8 cellular contexts compared by ENCODE assay signal in the genomic region with DNA sequence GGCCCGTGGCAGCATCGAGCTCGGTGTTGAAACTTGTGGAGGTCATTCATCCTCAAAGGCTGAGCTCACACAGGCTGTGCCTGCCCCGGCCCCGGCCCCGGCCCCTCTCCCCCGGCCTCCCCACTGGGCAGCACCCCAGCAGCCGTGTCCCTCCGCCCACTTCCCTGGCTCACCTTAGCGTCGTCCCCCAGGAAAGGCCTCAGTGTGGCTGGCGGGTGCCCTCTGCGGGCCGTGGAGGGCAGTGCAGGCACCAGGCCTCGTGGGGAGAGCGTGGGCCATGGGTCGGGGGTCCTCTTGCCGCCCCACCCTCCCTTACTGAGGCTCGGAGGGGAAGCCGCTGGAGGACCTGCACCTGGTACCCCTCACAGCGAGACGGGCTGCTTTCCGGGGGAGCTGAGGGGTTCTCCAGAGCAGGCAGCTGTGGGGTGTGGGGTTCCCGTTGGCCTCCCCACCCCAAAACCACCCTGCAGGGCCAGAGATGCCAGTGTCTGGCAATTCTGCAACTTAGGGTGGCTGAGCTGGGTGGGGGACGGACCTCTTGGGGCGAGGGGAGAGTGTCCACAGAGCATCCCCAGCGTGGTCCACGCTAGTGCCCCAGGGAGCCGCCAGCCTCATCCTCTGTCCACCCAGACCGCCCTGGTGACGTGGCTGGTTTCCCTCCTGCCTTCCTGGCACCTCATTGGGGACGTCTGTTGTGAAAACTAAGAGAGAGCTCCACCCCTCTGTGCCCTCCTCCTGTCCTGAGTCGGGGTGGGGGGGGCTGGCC. TPM values are rescaled to one million over a fixed set of nuclear protein-coding genes. Genes with fewer than 3 reads are reported as not detected.
DNase-seq lines count a peak whose midpoint lies in the region; ATAC-seq and TF ChIP-seq lines count a peak whose summit lies in the region.

No MANE protein-coding gene starts in this region.

- TF ChIP-seq POLR2A in Peyer's patch (IDR thresholded peaks at IDR 0.05) (no peak), gastrocnemius medialis (IDR thresholded peaks at IDR 0.05) (no peak)

- H3K27me3 ChIP-seq in GM23248 (replicated peaks; ENCODE audit: insufficient read depth) = no peaks in the 10 kb centered on the region; the same call in 1 of the 2 replicates
- H3K27me3 ChIP-seq in Peyer's patch = no peaks in the 10 kb centered on the region
- peaks cover 0 to 14% (median 6%) of the 10 kb centered on the region in 7 donors for H3K27me3 ChIP-seq in heart right ventricle
- H3K27me3 ChIP-seq in gastrocnemius medialis = no peaks in the 10 kb centered on the region

- in situ Hi-C loops in GM23248 (cut with MboI) = loop anchor here (25.0 kb wide), 1 partner anchor 255 kb away; no protein-coding TSS in a partner anchor
- in situ Hi-C loops in gastrocnemius medialis (cut with MboI; ENCODE audit: low sequenced_read_pairs in 4 of 4) = loop anchor here in 2 of 4 donors (10.0 kb wide), 1 partner anchor 258 kb away; no protein-coding TSS in a partner anchor

- no peaks in the 10 kb centered on the region for H4K20me1 ChIP-seq in GM23248 (ENCODE audit: insufficient read depth)

- peak; percentile 67 to 83 (median 70) for ATAC-seq in heart right ventricle
- peak; percentile 66 to 74 for ATAC-seq in gastrocnemius medialis
- no peak for ATAC-seq in GM18868 (IDR thresholded peaks at IDR 0.05; ENCODE audit: unreplicated experiment)

- H2AFZ ChIP-seq in GM23248 = no peak overlapping the region

- DNase-seq in DMS53 (lab: John Stamatoyannopoulos, UW) (peak; percentile 68), GM23248 (peak; percentile 48), Peyer's patch (peak in 1 of 3 donors; percentile 62), heart right ventricle (peak in 1 of 2 donors; percentile 49), gastrocnemius medialis (no peak), NCI-H510A treated with DMSO at 0.1 percent for 48 hours (lab: John Stamatoyannopoulos, UW) (no peak)
- peak; percentile 62 for DNase-seq in activated naive CD4-positive, alpha-beta T cell treated with anti-CD3 and anti-CD28 coated beads, Interleukin-2, amount 50 U/mL, for 16 hours

- H3K27ac ChIP-seq in GM23248 (no peak overlapping the region), Peyer's patch (no peak overlapping the region), heart right ventricle (no peak overlapping the region), gastrocnemius medialis (no peak overlapping the region)

- no peaks in the 10 kb centered on the region for H3K36me3 ChIP-seq in GM23248 (ENCODE audit: low read depth)
- H3K36me3 ChIP-seq in Peyer's patch = no peaks in the 10 kb centered on the region
- peaks cover 0 to 2% (median 0%) of the 10 kb centered on the region in 9 donors for H3K36me3 ChIP-seq in heart right ventricle
- no peaks in the 10 kb centered on the region for H3K36me3 ChIP-seq in gastrocnemius medialis

- H3K4me1 ChIP-seq in GM23248 (ENCODE audit: insufficient read depth) (no peaks in the 10 kb centered on the region), Peyer's patch (peaks cover 0 to 7% (median 0%) of the 10 kb centered on the region in 4 donors), heart right ventricle (peaks cover 0 to 12% (median 3%) of the 10 kb centered on the region in 9 donors), gastrocnemius medialis (no peaks in the 10 kb centered on the region)

- no peaks in the 10 kb centered on the region for H3K9me2 ChIP-seq in GM23248 (ENCODE audit: insufficient read depth)

- TF ChIP-seq CTCF in Peyer's patch (IDR thresholded peaks at IDR 0.05) (peak in 5 of 6 experiments; percentile 53 to 86 (median 61)), heart right ventricle (IDR thresholded peaks at IDR 0.05) (peak; percentile 68 to 92 (median 90)), gastrocnemius medialis (IDR thresholded peaks at IDR 0.05 in 4 of 5, conservative IDR thresholded peaks at IDR 0.05 in 1 of 5) (peak; percentile 49 to 91 (median 83))

- no peaks in the 10 kb centered on the region for H3F3A ChIP-seq in GM23248 (ENCODE audit: insufficient read depth)

- H3K79me2 ChIP-seq in GM23248 (ENCODE audit: insufficient read depth) = no peaks in the 10 kb centered on the region

- no peak overlapping the region for H3K4me2 ChIP-seq in GM23248 (ENCODE audit: unreplicated experiment)

- WGBS in GM23248 (ENCODE audit: low coverage in 1 of 2, low lambda C conversion rate in 2 of 2, missing lambda C conversion rate in 2 of 2), 2 experiments = 29 to 35% methylated on average over 25 to 29 of the region's 33 CpGs
- 25 to 31% methylated on average over 33 of the region's 33 CpGs for WGBS in heart right ventricle, 2 donors

- H3K9ac ChIP-seq in GM23248 = no peak overlapping the region

- intact Hi-C loops in heart right ventricle (cut with DNase I) (loop anchor here (2.0 to 10.0 kb wide), 9 partner anchors 105 to 258 kb away; no protein-coding TSS in a partner anchor), gastrocnemius medialis (cut with DNase I; ENCODE audit: low total_unique reads) (loop anchor here (1.0 to 5.0 kb wide), 3 partner anchors 106 to 257 kb away; no protein-coding TSS in a partner anchor)

- H3K4me3 ChIP-seq in GM23248 (no peak overlapping the region), Peyer's patch (no peak overlapping the region), heart right ventricle (no peak overlapping the region), gastrocnemius medialis (no peak overlapping the region)

- H3K9me3 ChIP-seq in GM23248 (ENCODE audit: low read depth) = no peaks in the 10 kb centered on the region
- no peaks in the 10 kb centered on the region for H3K9me3 ChIP-seq in Peyer's patch
- no peaks in the 10 kb centered on the region for H3K9me3 ChIP-seq in heart right ventricle
- no peaks in the 10 kb centered on the region for H3K9me3 ChIP-seq in gastrocnemius medialis

RNA-seq across cellular contexts. Expression of gene DPYSL4, which starts 44.2 kb away (rescaled TPM):
- 1.8 and 2.1 TPM in 2 replicates for total RNA-seq in GM23248 (2014; rRNA removed; shearing (Covaris generic))
- 2.1 and 2.5 TPM in 2 replicates for polyA plus RNA-seq in GM23248 (2016; fragmentation: Nextera tagmentation; extraction: Ambion mirVana)
- under 1 TPM in 1 of 4 donors, not detected in 3; 0.27 TPM for total RNA-seq in Peyer's patch
- total RNA-seq in heart right ventricle = 10 to 100 TPM in 9 of 10 donors, 1 to 10 TPM in 1; 9.4 to 78.9 (median 32.6) TPM
- polyA plus RNA-seq in heart right ventricle = 10 to 100 TPM in 1 of 2 donors, 1 to 10 TPM in 1; 2.4 to 19.2 TPM
- total RNA-seq in gastrocnemius medialis = 1 to 10 TPM in 1 of 4 donors, under 1 TPM in 3; 0.29 to 1.3 (median 0.46) TPM

Comparison
In these comparisons a context has a peak if more than half of its experiments do, and no peak if none do; other contexts are left out.
1. DNase-seq: peak in DMS53 (single experiment), GM23248 (single experiment) and activated naive CD4-positive, alpha-beta T cell treated with anti-CD3 and anti-CD28 coated beads, Interleukin-2, amount 50 U/mL, for 16 hours (single experiment); none in gastrocnemius medialis (0 of 2) and NCI-H510A treated with DMSO at 0.1 percent for 48 hours (single experiment).
2. Peak in every context shown above with its lines, with median percentiles within 50 percentile points of each other: CTCF ChIP-seq.